Comparison of ENCODE assay signal across 8 cellular contexts in genomic region chr14:24212924-24213865, GRCh38. TPM values are rescaled to one million over a fixed set of nuclear protein-coding genes. Genes with fewer than 3 reads are reported as not detected.
DNase-seq lines count a peak whose midpoint lies in the region; ATAC-seq and TF ChIP-seq lines count a peak whose summit lies in the region.

Gene CHMP4A (minus strand): TSS chr14:24213488. CDS start chr14:24213439, 49 bp downstream.

- peak within 1 kb of the TSS; percentile 71 to 93 for H3K9ac ChIP-seq in colonic mucosa (ENCODE audit: low read depth in 2 of 2, low read length in 2 of 2)

- peak within 1 kb of the TSS; percentile 83 for H3K4me3 ChIP-seq in BE2C (ENCODE audit: low read depth, low read length)
- peak within 1 kb of the TSS; percentile 68 for H3K4me3 ChIP-seq in colonic mucosa

- H3K9me3 ChIP-seq in BE2C (no peaks in the 10 kb centered on the region), colonic mucosa (no peaks in the 10 kb centered on the region)

- peaks cover 7% of the 10 kb centered on the region; the same call in 1 of the 2 replicates for H3K36me3 ChIP-seq in BE2C
- no peaks in the 10 kb centered on the region for H3K36me3 ChIP-seq in colonic mucosa

- DNase-seq in BE2C (peak; percentile 99), GM19240 (ENCODE audit: insufficient read length, low spot score) (peak; percentile 90), NCI-H526 (lab: John Stamatoyannopoulos, UW) (peak; percentile 94 to 97), colonic mucosa (peak; percentile 97), kidney tubule cell (ENCODE audit: low spot score) (peak; percentile 99)
- peak; percentile 99 for DNase-seq in activated CD4-positive, alpha-beta T cell treated with anti-CD3 and anti-CD28 coated beads for 48 hours
- DNase-seq in stimulated activated CD4-positive, alpha-beta T cell treated with anti-CD3 and anti-CD28 coated beads, Interleukin-1b, Interleukin-23, amount 100 ng/mL, for 24 hours (ENCODE audit: low read depth in 4 of 4, low spot score in 1 of 4), result peak; percentile 83 to 95 (median 92)

- H3K4me1 ChIP-seq in BE2C (no peaks in the 10 kb centered on the region), colonic mucosa (peaks cover 5% of the 10 kb centered on the region)

- TF ChIP-seq CTCF in BE2C (IDR thresholded peaks at IDR 0.05; ENCODE audit: low read depth, low read length), result peak; percentile 34
- TF ChIP-seq CTCF in colonic mucosa (IDR thresholded peaks at IDR 0.05), result no peak

- H3K27me3 ChIP-seq in BE2C (no peaks in the 10 kb centered on the region), colonic mucosa (no peaks in the 10 kb centered on the region)

- intact Hi-C loops in colonic mucosa (cut with DNase I), result no loop called here

- peak; percentile 83 for ATAC-seq in HG03460 (IDR thresholded peaks at IDR 0.05; ENCODE audit: unreplicated experiment)

- H3K27ac ChIP-seq in colonic mucosa, result peak within 1 kb of the TSS; percentile 98

RNA-seq across cellular contexts. Expression of gene CHMP4A, which starts in this region (rescaled TPM):
- polyA plus RNA-seq in BE2C (2012; ENCODE audit: insufficient read depth, insufficient read length, low read depth), result 34.2 TPM
- 10 to 100 TPM; 47.8 to 48.0 TPM for total RNA-seq in colonic mucosa

Comparison
In these comparisons a context has a peak if more than half of its experiments do, and no peak if none do; other contexts are left out.
1. Peak in every context shown above with its lines: DNase-seq, ATAC-seq, H3K4me3 ChIP-seq and H3K27ac ChIP-seq.